In the genomic region with DNA sequence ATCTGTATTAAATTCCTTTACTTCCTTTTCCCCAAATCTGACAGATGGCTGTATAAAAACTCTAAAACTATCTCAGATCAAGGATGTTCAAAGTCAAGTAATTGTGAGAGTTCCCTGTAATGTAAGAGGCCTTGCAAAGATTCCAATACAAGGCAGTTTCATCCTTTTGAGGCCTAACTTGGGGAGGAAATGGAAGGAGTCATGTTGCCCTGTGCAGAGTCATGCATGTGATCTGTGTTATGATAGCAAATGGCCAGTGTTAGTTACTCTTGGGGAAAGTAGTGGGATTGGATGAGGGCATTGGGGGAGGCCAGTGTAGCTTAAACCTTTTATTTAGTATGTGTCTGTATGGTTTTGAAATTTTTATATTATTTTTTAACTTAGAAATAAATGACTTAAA, we compare ENCODE assay signal across 21 cellular contexts. TPM values are rescaled to one million over a fixed set of nuclear protein-coding genes. Genes with fewer than 3 reads are reported as not detected.
DNase-seq lines count a peak whose midpoint lies in the region; ATAC-seq and TF ChIP-seq lines count a peak whose summit lies in the region.
"Had no signal": no experiment of that assay in that cellular context is flagged by ENCODE, and none has a peak within 500 bp of the region (broad histone marks: within the 10 kb centered on the region; RNA-seq: fewer than 3 reads in every experiment).

No MANE protein-coding gene starts in this region.

- peak overlapping the region; percentile 68 for H3K27ac Mint-ChIP-seq in activated CD4-positive, alpha-beta memory T cell treated with anti-CD3 and anti-CD28 coated beads for 36 hours
- H3K27ac Mint-ChIP-seq in activated CD4-positive, alpha-beta memory T cell treated with anti-CD3 and anti-CD28 coated beads, Interleukin-2, amount 10 ng/mL, durations not matched to agents 7 days and 5 days, result no peak overlapping the region
- H3K27ac Mint-ChIP-seq in IgD-negative memory B cell, result peak overlapping the region in 2 of 3 donors; percentile 15 to 64
- peak overlapping the region; percentile 59 for H3K27ac Mint-ChIP-seq in central memory CD8-positive, alpha-beta T cell (ENCODE audit: low read depth)
- peak overlapping the region; percentile 62 for H3K27ac Mint-ChIP-seq in osteocyte (ENCODE audit: unreplicated experiment)

- DNase-seq in activated CD4-positive, alpha-beta memory T cell treated with anti-CD3 and anti-CD28 coated beads for 36 hours, result no peak
- DNase-seq in activated CD4-positive, alpha-beta memory T cell treated with anti-CD3 and anti-CD28 coated beads, Interleukin-2, amount 10 ng/mL, durations not matched to agents 7 days and 5 days, result no peak
- DNase-seq in central memory CD8-positive, alpha-beta T cell (ENCODE audit: low spot score in 2 of 2), result no peak
- DNase-seq in osteocyte (ENCODE audit: extremely low spot score, unreplicated experiment) (no peak), AG08395 (ENCODE audit: low spot score) (no peak), NOMO-1 (lab: John Stamatoyannopoulos, UW; ENCODE audit: unreplicated experiment in 2 of 2) (no peak), NCI-H345 (lab: John Stamatoyannopoulos, UW) (no peak)
- DNase-seq: activated T-cell treated with anti-CD3 and anti-CD28 coated beads, Interleukin-2, amount 50 U/mL, for 4 hours; amniotic stem cell; CD4-positive, alpha-beta memory T cell; foreskin keratinocyte; kidney glomerular epithelial cell; mesendoderm; NCI-H1105 treated with DMSO at 0.1 percent for 48 hours; NCI-H774; Peyer's patch; SK-N-SH; spleen; tibial artery had no signal

- intact Hi-C loops in activated CD4-positive, alpha-beta memory T cell treated with anti-CD3 and anti-CD28 coated beads for 36 hours (cut with micrococcal nuclease), result no loop called here

- H3K9me3 Mint-ChIP-seq in activated CD4-positive, alpha-beta memory T cell treated with anti-CD3 and anti-CD28 coated beads for 36 hours, result no peaks in the 10 kb centered on the region
- H3K9me3 Mint-ChIP-seq in activated CD4-positive, alpha-beta memory T cell treated with anti-CD3 and anti-CD28 coated beads, Interleukin-2, amount 10 ng/mL, durations not matched to agents 7 days and 5 days, result no peaks in the 10 kb centered on the region
- H3K9me3 Mint-ChIP-seq in IgD-negative memory B cell, result no peaks in the 10 kb centered on the region
- no peaks in the 10 kb centered on the region for H3K9me3 Mint-ChIP-seq in central memory CD8-positive, alpha-beta T cell
- no peaks in the 10 kb centered on the region for H3K9me3 Mint-ChIP-seq in osteocyte (ENCODE audit: unreplicated experiment)
- H3K9me3 Mint-ChIP-seq: activated T-cell treated with anti-CD3 and anti-CD28 coated beads, Interleukin-2, amount 50 U/mL, for 4 hours; CD4-positive, alpha-beta memory T cell had no signal

- H3K36me3 Mint-ChIP-seq in activated CD4-positive, alpha-beta memory T cell treated with anti-CD3 and anti-CD28 coated beads for 36 hours, result peaks cover 29% of the 10 kb centered on the region
- H3K36me3 Mint-ChIP-seq in activated CD4-positive, alpha-beta memory T cell treated with anti-CD3 and anti-CD28 coated beads, Interleukin-2, amount 10 ng/mL, durations not matched to agents 7 days and 5 days (ENCODE audit: low read depth), result peaks cover 46% of the 10 kb centered on the region
- H3K36me3 Mint-ChIP-seq in IgD-negative memory B cell (no peaks in the 10 kb centered on the region), osteocyte (ENCODE audit: unreplicated experiment) (peaks cover 40% of the 10 kb centered on the region)
- H3K36me3 Mint-ChIP-seq in central memory CD8-positive, alpha-beta T cell (ENCODE audit: insufficient read depth), result peaks cover 46% of the 10 kb centered on the region

- no peak overlapping the region for H3K4me3 Mint-ChIP-seq in activated CD4-positive, alpha-beta memory T cell treated with anti-CD3 and anti-CD28 coated beads for 36 hours
- H3K4me3 Mint-ChIP-seq in activated CD4-positive, alpha-beta memory T cell treated with anti-CD3 and anti-CD28 coated beads, Interleukin-2, amount 10 ng/mL, durations not matched to agents 7 days and 5 days, result no peak overlapping the region
- H3K4me3 Mint-ChIP-seq in IgD-negative memory B cell (no peak overlapping the region), osteocyte (ENCODE audit: unreplicated experiment) (no peak overlapping the region)
- no peak overlapping the region for H3K4me3 Mint-ChIP-seq in central memory CD8-positive, alpha-beta T cell
- H3K4me3 Mint-ChIP-seq: activated T-cell treated with anti-CD3 and anti-CD28 coated beads, Interleukin-2, amount 50 U/mL, for 4 hours; CD4-positive, alpha-beta memory T cell had no signal

- H3K4me1 Mint-ChIP-seq in activated CD4-positive, alpha-beta memory T cell treated with anti-CD3 and anti-CD28 coated beads for 36 hours (ENCODE audit: low read depth), result peaks cover 19% of the 10 kb centered on the region
- H3K4me1 Mint-ChIP-seq in activated CD4-positive, alpha-beta memory T cell treated with anti-CD3 and anti-CD28 coated beads, Interleukin-2, amount 10 ng/mL, durations not matched to agents 7 days and 5 days, result peaks cover 3% of the 10 kb centered on the region
- H3K4me1 Mint-ChIP-seq in IgD-negative memory B cell (no peaks in the 10 kb centered on the region), osteocyte (ENCODE audit: unreplicated experiment) (peaks cover 27% of the 10 kb centered on the region)
- H3K4me1 Mint-ChIP-seq in central memory CD8-positive, alpha-beta T cell, result peaks cover 2% of the 10 kb centered on the region

- no peak for TF ChIP-seq CTCF in osteocyte (IDR thresholded peaks at IDR 0.05)

- ATAC-seq in central memory CD8-positive, alpha-beta T cell (replicated peaks; ENCODE audit: extremely low read depth, poor library complexity, severe bottlenecking), result no peak
- ATAC-seq: activated T-cell treated with anti-CD3 and anti-CD28 coated beads, Interleukin-2, amount 50 U/mL, for 4 hours; foreskin keratinocyte had no signal

- H3K27me3 Mint-ChIP-seq in activated CD4-positive, alpha-beta memory T cell treated with anti-CD3 and anti-CD28 coated beads for 36 hours, result no peaks in the 10 kb centered on the region
- H3K27me3 Mint-ChIP-seq in activated CD4-positive, alpha-beta memory T cell treated with anti-CD3 and anti-CD28 coated beads, Interleukin-2, amount 10 ng/mL, durations not matched to agents 7 days and 5 days, result no peaks in the 10 kb centered on the region
- H3K27me3 Mint-ChIP-seq in IgD-negative memory B cell (no peaks in the 10 kb centered on the region), osteocyte (ENCODE audit: unreplicated experiment) (no peaks in the 10 kb centered on the region)
- no peaks in the 10 kb centered on the region for H3K27me3 Mint-ChIP-seq in central memory CD8-positive, alpha-beta T cell
- H3K27me3 Mint-ChIP-seq: CD4-positive, alpha-beta memory T cell had no signal

- CTCF ChIA-PET in activated CD4-positive, alpha-beta memory T cell treated with anti-CD3 and anti-CD28 coated beads for 36 hours (lab: Charles Lee), result interaction anchor here (0.6 to 0.8 kb wide), 2 partner anchors 20 to 36 kb away, joined by 3 to 4 read pairs; no protein-coding TSS in a partner anchor
- CTCF ChIA-PET in activated CD4-positive, alpha-beta memory T cell treated with anti-CD3 and anti-CD28 coated beads, Interleukin-2, amount 10 ng/mL, durations not matched to agents 7 days and 5 days (lab: Charles Lee), result no interaction called here

- POLR2A ChIA-PET in activated CD4-positive, alpha-beta memory T cell treated with anti-CD3 and anti-CD28 coated beads for 36 hours (lab: Charles Lee), result no interaction called here
- POLR2A ChIA-PET in activated CD4-positive, alpha-beta memory T cell treated with anti-CD3 and anti-CD28 coated beads, Interleukin-2, amount 10 ng/mL, durations not matched to agents 7 days and 5 days (lab: Charles Lee), result no interaction called here

RNA-seq across cellular contexts. Expression of a gene that starts 23.7 kb away (rescaled TPM):
- under 1 TPM; 0.48 to 0.74 TPM for total RNA-seq in activated CD4-positive, alpha-beta memory T cell treated with anti-CD3 and anti-CD28 coated beads for 36 hours
- total RNA-seq in activated CD4-positive, alpha-beta memory T cell treated with anti-CD3 and anti-CD28 coated beads, Interleukin-2, amount 10 ng/mL, durations not matched to agents 7 days and 5 days, result 1 to 10 TPM in 1 of 2 experiments, under 1 TPM in 1; 0.28 to 1.0 TPM
- 0.73 TPM for polyA plus RNA-seq in IgD-negative memory B cell
- 0.48 and 0.52 TPM in 2 replicates for total RNA-seq in osteocyte
- total RNA-seq: Daoy had no signal
